ENCODE assay signal across 22 cellular contexts in the genomic region with DNA sequence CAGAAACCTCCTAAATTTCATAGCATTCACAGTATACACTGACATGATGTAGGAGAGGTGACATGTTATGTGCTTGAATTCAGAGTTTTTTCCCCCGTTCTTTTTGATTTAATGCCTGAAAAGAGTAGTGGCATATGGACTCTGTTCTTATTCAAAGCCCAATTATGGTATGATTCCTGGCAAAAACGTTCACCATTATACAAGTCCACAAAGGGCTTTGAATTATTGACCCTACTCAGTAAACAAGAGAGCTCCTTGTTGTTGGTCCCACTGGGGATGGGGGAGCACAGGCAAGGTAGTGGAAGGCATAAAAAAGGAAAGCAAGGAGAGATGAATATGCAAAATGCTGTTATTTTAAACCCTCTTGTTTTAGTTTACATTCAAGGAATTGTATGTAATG.
DNase-seq lines count a peak whose midpoint lies in the region; ATAC-seq and TF ChIP-seq lines count a peak whose summit lies in the region.
"Had no signal": no experiment of that assay in that cellular context is flagged by ENCODE, and none has a peak within 500 bp of the region (broad histone marks: within the 10 kb centered on the region; RNA-seq: fewer than 3 reads in every experiment).

No MANE protein-coding gene starts in this region.

- CTCF ChIA-PET in Calu3 (lab: Charles Lee): interaction anchor here (1.1 kb wide), 1 partner anchor 33 kb away, joined by 3 read pairs; no protein-coding TSS in a partner anchor
- CTCF ChIA-PET in naive thymus-derived CD4-positive, alpha-beta T cell (lab: Charles Lee): no interaction called here

- H3K4me1 Mint-ChIP-seq in Calu3 (ENCODE audit: low read depth, unreplicated experiment): peaks cover 32% of the 10 kb centered on the region
- H3K4me1 Mint-ChIP-seq in naive thymus-derived CD4-positive, alpha-beta T cell: peaks cover 0 to 29% (median 0%) of the 10 kb centered on the region in 7 donors
- H3K4me1 Mint-ChIP-seq: B cell, T-cell had no signal

- intact Hi-C loops in Calu3 (cut with micrococcal nuclease; ENCODE audit: unreplicated experiment): no loop called here
- intact Hi-C loops in naive thymus-derived CD4-positive, alpha-beta T cell (cut with micrococcal nuclease): no loop called here

- no peaks in the 10 kb centered on the region for H3K9me3 ChIP-seq in naive thymus-derived CD4-positive, alpha-beta T cell (ENCODE audit: control insufficient read depth in 2 of 3, low read length in 3 of 3)

- no peaks in the 10 kb centered on the region for H3K27me3 Mint-ChIP-seq in Calu3 (ENCODE audit: unreplicated experiment)
- H3K27me3 Mint-ChIP-seq in naive thymus-derived CD4-positive, alpha-beta T cell: peaks cover 0 to 7% (median 0%) of the 10 kb centered on the region in 5 donors

- H3K4me3 Mint-ChIP-seq in Calu3 (ENCODE audit: low read depth, unreplicated experiment): peak overlapping the region; percentile 3
- H3K4me3 Mint-ChIP-seq in naive thymus-derived CD4-positive, alpha-beta T cell: no peak overlapping the region
- H3K4me3 Mint-ChIP-seq: B cell; CD8-positive, alpha-beta T cell; T-cell had no signal

- no peaks in the 10 kb centered on the region for H3K9me3 Mint-ChIP-seq in Calu3 (ENCODE audit: low read depth, unreplicated experiment)
- peaks cover 0 to 12% (median 0%) of the 10 kb centered on the region in 11 donors for H3K9me3 Mint-ChIP-seq in naive thymus-derived CD4-positive, alpha-beta T cell
- H3K9me3 Mint-ChIP-seq: CD8-positive, alpha-beta T cell; T-cell had no signal

- H3K4me1 ChIP-seq in naive thymus-derived CD4-positive, alpha-beta T cell (ENCODE audit: control insufficient read depth in 2 of 2, insufficient read depth in 2 of 2, low read length in 2 of 2): no peaks in the 10 kb centered on the region

- POLR2A ChIA-PET in naive thymus-derived CD4-positive, alpha-beta T cell (lab: Charles Lee): no interaction called here

- no peak for TF ChIP-seq CTCF in Calu3 (IDR thresholded peaks at IDR 0.05; ENCODE audit: unreplicated experiment)

- no peaks in the 10 kb centered on the region for H3K36me3 Mint-ChIP-seq in Calu3 (ENCODE audit: insufficient read depth, unreplicated experiment)
- H3K36me3 Mint-ChIP-seq in naive thymus-derived CD4-positive, alpha-beta T cell: peaks cover 0 to 50% (median 0%) of the 10 kb centered on the region in 5 donors
- H3K36me3 Mint-ChIP-seq: CD8-positive, alpha-beta T cell; T-cell had no signal

- DNase-seq in COLO829 (ENCODE audit: low spot score): peak; percentile 8
- DNase-seq in Calu3: no peak
- peak; percentile 84 for DNase-seq in NCI-H69 (lab: John Stamatoyannopoulos, UW)
- no peak for DNase-seq in left lobe of liver (ENCODE audit: low spot score)
- DNase-seq in GDM1 (lab: John Stamatoyannopoulos, UW): no peak
- DNase-seq in NCI-H128 (lab: John Stamatoyannopoulos, UW; ENCODE audit: unreplicated experiment): no peak
- DNase-seq in naive thymus-derived CD4-positive, alpha-beta T cell: no peak
- DNase-seq: CD8-positive, alpha-beta T cell; DMS79 treated with DMSO at 0.1 percent for 48 hours; Kasumi-1; NCI-H1105 treated with DMSO at 0.1 percent for 48 hours; NCI-H2081 treated with DMSO at 0.1 percent for 48 hours; NCI-H2227 treated with DMSO at 0.1 percent for 48 hours; NCI-H510A treated with DMSO at 0.1 percent for 48 hours; NCI-H748 treated with DMSO at 0.1 percent for 48 hours; Right ventricle myocardium superior; RPMI8226; T-cell had no signal

- H3K36me3 ChIP-seq in naive thymus-derived CD4-positive, alpha-beta T cell (ENCODE audit: control insufficient read depth in 2 of 3, insufficient read depth in 3 of 3, low read length in 3 of 3): no peaks in the 10 kb centered on the region

- H3K27ac ChIP-seq in naive thymus-derived CD4-positive, alpha-beta T cell (ENCODE audit: low read depth, low read length): no peak overlapping the region
- H3K27ac ChIP-seq: C4-2B had no signal

- ATAC-seq in left lobe of liver: peak; percentile 62
- no peak for ATAC-seq in HG02642 (IDR thresholded peaks at IDR 0.05; ENCODE audit: poor library complexity, unreplicated experiment)
- no peak for ATAC-seq in naive thymus-derived CD4-positive, alpha-beta T cell
- ATAC-seq: CD8-positive, alpha-beta T cell; K562; T-cell had no signal

- no peak overlapping the region for H3K4me3 ChIP-seq in naive thymus-derived CD4-positive, alpha-beta T cell (ENCODE audit: low read length)
- H3K4me3 ChIP-seq: K562 had no signal

- no peaks in the 10 kb centered on the region for H3K27me3 ChIP-seq in naive thymus-derived CD4-positive, alpha-beta T cell (ENCODE audit: control insufficient read depth in 2 of 2, insufficient read depth in 2 of 2, low read length in 2 of 2)

- BruUV-seq in Calu3 (replicated peaks; lab: Mats Ljungman, UMichigan): no TSS peak

- no peak overlapping the region for H3K27ac Mint-ChIP-seq in Calu3 (ENCODE audit: unreplicated experiment)
- no peak overlapping the region for H3K27ac Mint-ChIP-seq in naive thymus-derived CD4-positive, alpha-beta T cell
- H3K27ac Mint-ChIP-seq: B cell; CD8-positive, alpha-beta T cell; T-cell had no signal

Comparison
In these comparisons a context has a peak if more than half of its experiments do, and no peak if none do; other contexts are left out.
1. DNase-seq: peak in COLO829 (single experiment) and NCI-H69 (single experiment); none in Calu3 (single experiment), left lobe of liver (single experiment), GDM1 (single experiment), NCI-H128 (single experiment) and naive thymus-derived CD4-positive, alpha-beta T cell (0 of 9).